ENCODE assay signal across 14 cellular contexts in genomic region chr12:91562476-91562875, GRCh38.
A peak's percentile ranks its signal among the peaks of the same experiment; 100 is the strongest.
DNase-seq lines count a peak whose midpoint lies in the region; ATAC-seq and TF ChIP-seq lines count a peak whose summit lies in the region.
"Had no signal": no experiment of that assay in that cellular context is flagged by ENCODE, and none has a peak within 500 bp of the region (broad histone marks: within the 10 kb centered on the region; RNA-seq: fewer than 3 reads in every experiment).

No MANE protein-coding gene starts in this region.

- no peak for TF ChIP-seq CTCF in psoas muscle (IDR thresholded peaks at IDR 0.05)
- no peak for TF ChIP-seq CTCF in mesothelial cell of epicardium (IDR thresholded peaks at IDR 0.05; ENCODE audit: unreplicated experiment)

- H3K27me3 ChIP-seq in adipocyte (replicated peaks; ENCODE audit: control insufficient read depth, insufficient read depth, low read length) (no peaks in the 10 kb centered on the region), skeletal muscle satellite cell (ENCODE audit: control insufficient read depth, insufficient read depth, low read length) (no peaks in the 10 kb centered on the region), psoas muscle (ENCODE audit: insufficient read depth in 3 of 3, low read length in 2 of 3) (no peaks in the 10 kb centered on the region)
- H3K27me3 ChIP-seq: BLaER1, hepatocyte, tibial nerve had no signal

- H3K9me3 Mint-ChIP-seq in activated naive CD4-positive, alpha-beta T cell treated with anti-CD3 and anti-CD28 coated beads, Interleukin-2, amount 50 U/mL, for 24 hours, result peaks cover 13% of the 10 kb centered on the region
- peaks cover 22% of the 10 kb centered on the region for H3K9me3 Mint-ChIP-seq in mesothelial cell of epicardium

- H3K9ac ChIP-seq in adipocyte (ENCODE audit: low read length), result no peak overlapping the region
- no peak overlapping the region for H3K9ac ChIP-seq in skeletal muscle satellite cell (ENCODE audit: low read depth, low read length)
- H3K9ac ChIP-seq: BLaER1 had no signal

- H3K27ac Mint-ChIP-seq in activated naive CD4-positive, alpha-beta T cell treated with anti-CD3 and anti-CD28 coated beads, Interleukin-2, amount 50 U/mL, for 24 hours, result peak overlapping the region; percentile 53
- no peak overlapping the region for H3K27ac Mint-ChIP-seq in mesothelial cell of epicardium
- H3K27ac Mint-ChIP-seq: nephron progenitor cell had no signal

- H3K4me2 ChIP-seq in skeletal muscle satellite cell (ENCODE audit: low read length), result peak overlapping the region; percentile 42
- H3K4me2 ChIP-seq: BLaER1, hepatocyte had no signal

- H3K4me3 ChIP-seq in adipocyte (ENCODE audit: low read length) (no peak overlapping the region), skeletal muscle satellite cell (ENCODE audit: low read length) (peak overlapping the region; percentile 28), psoas muscle (no peak overlapping the region)
- H3K4me3 ChIP-seq: BLaER1, hepatocyte, SK-N-MC, tibial nerve had no signal

- ATAC-seq in HG03039 (IDR thresholded peaks at IDR 0.05; ENCODE audit: unreplicated experiment) (peak; percentile 73), psoas muscle (no peak)

- H3K4me1 ChIP-seq in adipocyte (ENCODE audit: control insufficient read depth, insufficient read depth, low read length) (no peaks in the 10 kb centered on the region), skeletal muscle satellite cell (ENCODE audit: control insufficient read depth, insufficient read depth, low read length) (peaks cover 7% of the 10 kb centered on the region), psoas muscle (no peaks in the 10 kb centered on the region)
- H3K4me1 ChIP-seq: BLaER1 had no signal

- peaks cover 41% of the 10 kb centered on the region for H3K4me1 Mint-ChIP-seq in activated naive CD4-positive, alpha-beta T cell treated with anti-CD3 and anti-CD28 coated beads, Interleukin-2, amount 50 U/mL, for 24 hours
- peaks cover 13% of the 10 kb centered on the region for H3K4me1 Mint-ChIP-seq in mesothelial cell of epicardium

- H3K9me3 ChIP-seq in adipocyte (ENCODE audit: control insufficient read depth, low read length) (no peaks in the 10 kb centered on the region), skeletal muscle satellite cell (replicated peaks; ENCODE audit: low read length) (no peaks in the 10 kb centered on the region), psoas muscle (no peaks in the 10 kb centered on the region)
- H3K9me3 ChIP-seq: BLaER1 had no signal

- no peaks in the 10 kb centered on the region for H3K27me3 Mint-ChIP-seq in activated naive CD4-positive, alpha-beta T cell treated with anti-CD3 and anti-CD28 coated beads, Interleukin-2, amount 50 U/mL, for 24 hours
- H3K27me3 Mint-ChIP-seq in mesothelial cell of epicardium (ENCODE audit: low read depth), result no peaks in the 10 kb centered on the region

- peak overlapping the region; percentile 67 for H3K4me3 Mint-ChIP-seq in activated naive CD4-positive, alpha-beta T cell treated with anti-CD3 and anti-CD28 coated beads, Interleukin-2, amount 50 U/mL, for 24 hours
- no peak overlapping the region for H3K4me3 Mint-ChIP-seq in mesothelial cell of epicardium
- H3K4me3 Mint-ChIP-seq: nephron progenitor cell had no signal

- no peak overlapping the region for H3K27ac ChIP-seq in psoas muscle
- H3K27ac ChIP-seq: BLaER1, hepatocyte, SK-N-MC, tibial nerve had no signal

- H3K36me3 Mint-ChIP-seq in activated naive CD4-positive, alpha-beta T cell treated with anti-CD3 and anti-CD28 coated beads, Interleukin-2, amount 50 U/mL, for 24 hours, result peaks cover 12% of the 10 kb centered on the region
- H3K36me3 Mint-ChIP-seq in mesothelial cell of epicardium, result peaks cover 10% of the 10 kb centered on the region

- DNase-seq in activated naive CD4-positive, alpha-beta T cell (lab: John Stamatoyannopoulos, UW), result no peak
- DNase-seq in adipocyte (ENCODE audit: low read depth) (peak; percentile 37), psoas muscle (no peak), mesothelial cell of epicardium (ENCODE audit: low spot score in 2 of 2, unreplicated experiment in 2 of 2) (no peak), NCI-H82 treated with DMSO at 0.1 percent for 48 hours (lab: John Stamatoyannopoulos, UW; ENCODE audit: unreplicated experiment) (no peak)
- DNase-seq: NCI-H1694, nephron progenitor cell had no signal

- intact Hi-C loops in psoas muscle (cut with DNase I), result no loop called here

- 74 to 92% (median 77%) methylated on average over 1 of the region's 1 CpG for WGBS in psoas muscle, 3 donors

- H3K36me3 ChIP-seq in adipocyte (ENCODE audit: control insufficient read depth, insufficient read depth, low read length, severe bottlenecking), result no peaks in the 10 kb centered on the region
- H3K36me3 ChIP-seq in skeletal muscle satellite cell (ENCODE audit: insufficient read depth, low read length), result no peaks in the 10 kb centered on the region
- no peaks in the 10 kb centered on the region for H3K36me3 ChIP-seq in psoas muscle (ENCODE audit: insufficient read depth in 1 of 2, low read depth in 1 of 2)
- H3K36me3 ChIP-seq: BLaER1, tibial nerve had no signal
